Comparison of ENCODE assay signal across 31 cellular contexts in genomic region chr3:192080336-192080735, GRCh38.
"Had no signal": no experiment of that assay in that cellular context is flagged by ENCODE, and none has a peak within 500 bp of the region (broad histone marks: within the 10 kb centered on the region; RNA-seq: fewer than 3 reads in every experiment).

No MANE protein-coding gene starts in this region.

- H3K27me3 ChIP-seq: adrenal gland, body of pancreas, right atrium auricular region, spleen, suprapubic skin, tibial artery had no signal

- ATAC-seq: activated CD4-positive, CD25-positive, alpha-beta regulatory T cell treated with anti-CD3 and anti-CD28 coated beads, Interleukin-2, amount 50 U/mL, for 24 hours; body of pancreas; left colon; naive thymus-derived CD4-positive, alpha-beta T cell had no signal

- H3K4me1 ChIP-seq: body of pancreas, parathyroid adenoma, spleen, suprapubic skin, tibial artery had no signal

- H3K36me3 ChIP-seq: adrenal gland, right atrium auricular region, spleen, suprapubic skin, tibial artery, WERI-Rb-1 had no signal

- H3K9me3 ChIP-seq: adrenal gland, body of pancreas, right atrium auricular region, spleen, suprapubic skin, tibial artery had no signal

- FAIRE-seq: colon, frontal cortex, kidney, urothelium cell line had no signal

- DNase-seq: activated CD4-positive, alpha-beta T cell treated with anti-CD3 and anti-CD28 coated beads for 48 hours; activated CD4-positive, alpha-beta T cell treated with anti-CD3 and anti-CD28 coated beads, Interleukin-2, amount 50 U/mL, for 48 hours; activated CD8-positive, alpha-beta memory T cell treated with anti-CD3 and anti-CD28 coated beads for 24 hours; activated effector memory CD4-positive, alpha-beta T cell treated with Interleukin-2 at 50 U/mL for 16 hours; activated naive CD4-positive, alpha-beta T cell treated with anti-CD3 and anti-CD28 coated beads for 36 hours; activated naive CD8-positive, alpha-beta T cell treated with anti-CD3 and anti-CD28 coated beads for 36 hours; aorta; body of pancreas; dermis blood vessel endothelial cell; effector CD4-positive, alpha-beta T cell; hippocampal formation; kidney; left colon; mammary epithelial cell; midbrain; naive thymus-derived CD4-positive, alpha-beta T cell; nucleus accumbens; spleen; stimulated activated naive CD4-positive, alpha-beta T cell; T1000; tibial artery; WERI-Rb-1 had no signal

- H3K4me3 ChIP-seq: adrenal gland, body of pancreas, right atrium auricular region, spleen, suprapubic skin, tibial artery had no signal

- H3K27ac ChIP-seq: body of pancreas, epithelial cell of prostate, parathyroid adenoma, right atrium auricular region, spleen, suprapubic skin, tibial artery, WERI-Rb-1 had no signal
